Comparison of ENCODE assay signal across 10 cellular contexts in genomic region chr5:2756211-2756746, GRCh38. TPM values are rescaled to one million over a fixed set of nuclear protein-coding genes. Genes with fewer than 3 reads are reported as not detected.
DNase-seq lines count a peak whose midpoint lies in the region; ATAC-seq and TF ChIP-seq lines count a peak whose summit lies in the region.
"Had no signal": no experiment of that assay in that cellular context is flagged by ENCODE, and none has a peak within 500 bp of the region (broad histone marks: within the 10 kb centered on the region; RNA-seq: fewer than 3 reads in every experiment).

No MANE protein-coding gene starts in this region.

- H3K27ac ChIP-seq in dorsolateral prefrontal cortex = no peak overlapping the region
- H3K27ac ChIP-seq: foreskin keratinocyte had no signal

- no peak for ATAC-seq in stimulated activated naive CD8-positive, alpha-beta T cell treated with anti-CD3 and anti-CD28 coated beads, Interleukin-15, Interleukin-2, amounts not matched to agents 100 U/mL and 50 U/mL, for 24 hours
- ATAC-seq in GM19463 (IDR thresholded peaks at IDR 0.05; ENCODE audit: unreplicated experiment) (no peak), GM18873 (IDR thresholded peaks at IDR 0.05; ENCODE audit: low FRiP score, unreplicated experiment) (no peak)
- ATAC-seq: foreskin keratinocyte had no signal

- H3K9me3 Mint-ChIP-seq in stimulated activated naive CD8-positive, alpha-beta T cell treated with anti-CD3 and anti-CD28 coated beads, Interleukin-15, Interleukin-2, amounts not matched to agents 100 ng/mL and 50 ng/mL, for 24 hours = no peaks in the 10 kb centered on the region

- POLR2A ChIA-PET in GM10248 (lab: Yijun Ruan, JAX) = no interaction called here

- peak overlapping the region; percentile 57 for H3K4me3 Mint-ChIP-seq in stimulated activated naive CD8-positive, alpha-beta T cell treated with anti-CD3 and anti-CD28 coated beads, Interleukin-15, Interleukin-2, amounts not matched to agents 100 ng/mL and 50 ng/mL, for 24 hours

- intact Hi-C loops in dorsolateral prefrontal cortex (cut with DNase I) = loop anchor here in 1 of 2 donors (10.0 kb wide), 1 partner anchor 849 kb away; no protein-coding TSS in a partner anchor

- TF ChIP-seq CTCF in dorsolateral prefrontal cortex (IDR thresholded peaks at IDR 0.05 in 54 of 56, conservative IDR thresholded peaks at IDR 0.05 in 2 of 56; ENCODE audit: low read depth in 1 of 56, partially characterized antibody in 56 of 56) (no peak), GM10248 (IDR thresholded peaks at IDR 0.05; ENCODE audit: control extremely low read depth, extremely low read depth, low read depth, missing control alignments) (no peak)

- H3K36me3 Mint-ChIP-seq in stimulated activated naive CD8-positive, alpha-beta T cell treated with anti-CD3 and anti-CD28 coated beads, Interleukin-15, Interleukin-2, amounts not matched to agents 100 ng/mL and 50 ng/mL, for 24 hours (ENCODE audit: low read depth) = peaks cover 4% of the 10 kb centered on the region

- no peak for DNase-seq in stimulated activated naive CD8-positive, alpha-beta T cell treated with anti-CD3 and anti-CD28 coated beads, Interleukin-15, Interleukin-2, amounts not matched to agents 100 U/mL and 50 U/mL, for 24 hours
- DNase-seq in dorsolateral prefrontal cortex (no peak), myocyte (ENCODE audit: low read depth) (peak; percentile 65), amygdala (lab: John Stamatoyannopoulos, UW) (no peak), GM10248 (ENCODE audit: extremely low spot score) (no peak)
- DNase-seq: foreskin keratinocyte, NCI-H1436 had no signal

- H3K27me3 ChIP-seq in dorsolateral prefrontal cortex = peaks cover 23 to 96% (median 86%) of the 10 kb centered on the region in 45 donors

- peaks cover 62% of the 10 kb centered on the region for H3K27me3 Mint-ChIP-seq in stimulated activated naive CD8-positive, alpha-beta T cell treated with anti-CD3 and anti-CD28 coated beads, Interleukin-15, Interleukin-2, amounts not matched to agents 100 ng/mL and 50 ng/mL, for 24 hours

- CTCF ChIA-PET in GM10248 (lab: Yijun Ruan, JAX) = interaction anchor here (1.2 kb wide), 1 partner anchor 743 kb away, joined by 3 read pairs; no protein-coding TSS in a partner anchor

- H3K4me3 ChIP-seq in dorsolateral prefrontal cortex = peak overlapping the region in 51 of 59 donors; percentile 4 to 53 (median 36)

- H3K4me1 Mint-ChIP-seq in stimulated activated naive CD8-positive, alpha-beta T cell treated with anti-CD3 and anti-CD28 coated beads, Interleukin-15, Interleukin-2, amounts not matched to agents 100 ng/mL and 50 ng/mL, for 24 hours (ENCODE audit: low read depth) = peaks cover 18% of the 10 kb centered on the region

- peak overlapping the region; percentile 45 for H3K27ac Mint-ChIP-seq in stimulated activated naive CD8-positive, alpha-beta T cell treated with anti-CD3 and anti-CD28 coated beads, Interleukin-15, Interleukin-2, amounts not matched to agents 100 ng/mL and 50 ng/mL, for 24 hours

RNA-seq across cellular contexts. Expression of gene IRX2, which starts 4.8 kb away (rescaled TPM):
- total RNA-seq in dorsolateral prefrontal cortex = under 1 TPM in 15 of 120 experiments, not detected in 105; 0.17 to 0.41 (median 0.24) TPM
- 7.2 and 7.7 TPM in 2 replicates for total RNA-seq in myocyte
- 2.1 TPM for polyA plus RNA-seq in myocyte (2012)
